In the genomic region with DNA sequence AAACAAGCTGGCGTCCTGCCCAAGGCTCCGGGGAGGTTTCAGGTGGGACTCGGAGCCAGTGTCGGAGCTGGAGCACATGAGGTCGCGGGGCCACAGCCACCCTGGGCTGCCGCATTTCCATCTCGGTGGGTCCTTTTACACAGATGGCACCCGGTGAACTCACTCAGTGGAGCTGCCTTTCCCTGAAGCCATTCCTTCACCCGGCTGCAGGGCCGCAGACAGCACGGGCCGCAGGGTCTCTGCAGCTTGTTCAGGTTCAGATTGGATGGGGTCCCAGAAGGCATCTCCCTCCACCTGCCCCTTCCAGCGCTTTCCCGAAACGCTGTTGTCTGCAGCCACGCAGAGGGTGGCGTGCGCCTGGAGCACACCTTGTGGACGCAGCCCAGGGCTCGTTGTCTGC, we compare ENCODE assay signal across 15 cellular contexts. TPM values are rescaled to one million over a fixed set of nuclear protein-coding genes. Genes with fewer than 3 reads are reported as not detected.
A peak's percentile ranks its signal among the peaks of the same experiment; 100 is the strongest.
DNase-seq lines count a peak whose midpoint lies in the region; ATAC-seq and TF ChIP-seq lines count a peak whose summit lies in the region.
"Had no signal": no experiment of that assay in that cellular context is flagged by ENCODE, and none has a peak within 500 bp of the region (broad histone marks: within the 10 kb centered on the region; RNA-seq: fewer than 3 reads in every experiment).

No MANE protein-coding gene starts in this region.

- H3K9me3 Mint-ChIP-seq in nephron: peaks cover 7% of the 10 kb centered on the region
- H3K9me3 Mint-ChIP-seq: CD8-positive, alpha-beta T cell had no signal

- no peak for TF ChIP-seq POLR2A in heart left ventricle (IDR thresholded peaks at IDR 0.05)

- peaks cover 18% of the 10 kb centered on the region for H3K4me1 Mint-ChIP-seq in nephron
- H3K4me1 Mint-ChIP-seq: B cell had no signal

- H3K4me3 ChIP-seq in right cardiac atrium (ENCODE audit: low read length): no peak overlapping the region
- H3K4me3 ChIP-seq in heart left ventricle: no peak overlapping the region
- H3K4me3 ChIP-seq in NT2/D1 (ENCODE audit: insufficient read length, low read depth): no peak overlapping the region
- H3K4me3 ChIP-seq: BLaER1 treated with 17β-estradiol and CSF1 and Interleukin-3, amounts not matched to agents 10 nM and 100 nM; GM12878; GM23338 had no signal

- peaks cover 19% of the 10 kb centered on the region for H3K27me3 Mint-ChIP-seq in nephron (ENCODE audit: low read depth)
- H3K27me3 Mint-ChIP-seq: B cell had no signal

- H3K36me3 ChIP-seq in heart left ventricle: peaks cover 0 to 12% (median 0%) of the 10 kb centered on the region in 9 donors
- H3K36me3 ChIP-seq in NT2/D1 (ENCODE audit: insufficient read depth, insufficient read length, low read length): no peaks in the 10 kb centered on the region
- H3K36me3 ChIP-seq: BLaER1 treated with 17β-estradiol and CSF1 and Interleukin-3, amounts not matched to agents 10 nM and 100 nM had no signal

- DNase-seq in right cardiac atrium (peak in 2 of 3 donors; percentile 16 to 27), heart left ventricle (no peak), NT2/D1 (ENCODE audit: low read depth, low spot score) (no peak), hypothalamus (lab: John Stamatoyannopoulos, UW) (no peak)
- DNase-seq: Calu3; CD8-positive, alpha-beta T cell; DMS79 treated with DMSO at 0.1 percent for 48 hours; H7 had no signal

- TF ChIP-seq CTCF in heart left ventricle (IDR thresholded peaks at IDR 0.05) (no peak), nephron (IDR thresholded peaks at IDR 0.05; ENCODE audit: unreplicated experiment in 3 of 3) (no peak)

- peak overlapping the region; percentile 32 for H3K9ac ChIP-seq in NT2/D1 (ENCODE audit: insufficient read length, low read depth)
- H3K9ac ChIP-seq: BLaER1 treated with 17β-estradiol and CSF1 and Interleukin-3, amounts not matched to agents 10 nM and 100 nM had no signal

- 75% methylated on average over 21 of the region's 21 CpGs for WGBS in right cardiac atrium
- WGBS in heart left ventricle, 4 donors: 73 to 82% (median 80%) methylated on average over 21 of the region's 21 CpGs

- peaks cover 12% of the 10 kb centered on the region for H3K36me3 Mint-ChIP-seq in nephron (ENCODE audit: low read depth)

- H3K27ac Mint-ChIP-seq in nephron: peak overlapping the region in 2 of 3 experiments; percentile 82 to 88
- H3K27ac Mint-ChIP-seq: B cell; CD8-positive, alpha-beta T cell; GM23338 had no signal

- H3K9me3 ChIP-seq in right cardiac atrium (ENCODE audit: control insufficient read depth, low read length) (no peaks in the 10 kb centered on the region), heart left ventricle (no peaks in the 10 kb centered on the region), NT2/D1 (ENCODE audit: insufficient read depth, low read length) (no peaks in the 10 kb centered on the region)

- H3K27me3 ChIP-seq in right cardiac atrium (ENCODE audit: control insufficient read depth, insufficient read depth) (no peaks in the 10 kb centered on the region), heart left ventricle (no peaks in the 10 kb centered on the region), NT2/D1 (ENCODE audit: insufficient read depth, insufficient read length) (no peaks in the 10 kb centered on the region)

- H3K4me3 Mint-ChIP-seq in nephron: no peak overlapping the region
- H3K4me3 Mint-ChIP-seq: B cell; CD8-positive, alpha-beta T cell; GM23338 had no signal

- H3K27ac ChIP-seq in right cardiac atrium (ENCODE audit: low read length): no peak overlapping the region
- H3K27ac ChIP-seq in heart left ventricle: peak overlapping the region in 3 of 12 donors; percentile 9 to 80 (median 29)
- H3K27ac ChIP-seq: BLaER1 treated with 17β-estradiol and CSF1 and Interleukin-3, amounts not matched to agents 10 nM and 100 nM had no signal

- no peaks in the 10 kb centered on the region for H3K4me1 ChIP-seq in right cardiac atrium (ENCODE audit: control insufficient read depth, insufficient read depth, low read length)
- H3K4me1 ChIP-seq in heart left ventricle: peaks cover 0 to 69% (median 20%) of the 10 kb centered on the region in 12 donors
- peaks cover 3% of the 10 kb centered on the region for H3K4me1 ChIP-seq in NT2/D1 (ENCODE audit: insufficient read depth, insufficient read length)
- H3K4me1 ChIP-seq: BLaER1 treated with 17β-estradiol and CSF1 and Interleukin-3, amounts not matched to agents 10 nM and 100 nM had no signal

- intact Hi-C loops in right cardiac atrium (cut with DNase I): no loop called here
- intact Hi-C loops in heart left ventricle (cut with DNase I): no loop called here

- no peak for ATAC-seq in right cardiac atrium
- ATAC-seq in heart left ventricle: no peak
- no peak for ATAC-seq in GM18868 (IDR thresholded peaks at IDR 0.05; ENCODE audit: unreplicated experiment)
- ATAC-seq: CD8-positive, alpha-beta T cell; GM12878; GM23338; HCT116 had no signal

RNA-seq across cellular contexts. Expression of gene MCF2L, which starts 17.9 kb away (rescaled TPM):
- total RNA-seq in right cardiac atrium (10 to 100 TPM; 18.0 to 47.5 (median 27.4) TPM), heart left ventricle (10 to 100 TPM; 26.0 to 61.0 (median 43.6) TPM)
- polyA plus RNA-seq in right cardiac atrium (33.2 TPM), heart left ventricle (10 to 100 TPM; 37.7 to 40.0 TPM)

Comparison
In these comparisons a context has a peak if more than half of its experiments do, and no peak if none do; other contexts are left out.
1. DNase-seq: peak in right cardiac atrium (2 of 3); none in heart left ventricle (0 of 5), NT2/D1 (single experiment) and hypothalamus (0 of 51).